In genomic region chr2:132668189-132668833, GRCh38 we compare ENCODE assay signal across 12 cellular contexts. TPM values are rescaled to one million over a fixed set of nuclear protein-coding genes. Genes with fewer than 3 reads are reported as not detected.
A peak's percentile ranks its signal among the peaks of the same experiment; 100 is the strongest.
DNase-seq lines count a peak whose midpoint lies in the region; ATAC-seq and TF ChIP-seq lines count a peak whose summit lies in the region.
"Had no signal": no experiment of that assay in that cellular context is flagged by ENCODE, and none has a peak within 500 bp of the region (broad histone marks: within the 10 kb centered on the region; RNA-seq: fewer than 3 reads in every experiment).

No MANE protein-coding gene starts in this region.

- peaks cover 53% of the 10 kb centered on the region for H3K27me3 Mint-ChIP-seq in brain

- no peak for TF ChIP-seq EP300 in transverse colon (IDR thresholded peaks at IDR 0.05; ENCODE audit: low read depth)

- peaks cover 31% of the 10 kb centered on the region for H4K20me1 ChIP-seq in BLaER1

- H3K9me3 Mint-ChIP-seq in brain: no peaks in the 10 kb centered on the region
- peaks cover 3% of the 10 kb centered on the region for H3K9me3 Mint-ChIP-seq in stimulated activated effector memory CD8-positive, alpha-beta T cell treated with anti-CD3 and anti-CD28 coated beads, Interleukin-12 subunit alpha, Interleukin-12 subunit beta, amount 100 ng/mL, for 72 hours
- H3K9me3 Mint-ChIP-seq: activated CD4-positive, alpha-beta memory T cell treated with anti-CD3 and anti-CD28 coated beads, Interleukin-2, amount 10 ng/mL, durations not matched to agents 7 days and 5 days had no signal

- H3K4me1 ChIP-seq in BLaER1 (peaks cover 22% of the 10 kb centered on the region), transverse colon (peaks cover 8 to 33% (median 23%) of the 10 kb centered on the region in 4 donors), right atrium auricular region (peaks cover 0 to 31% of the 10 kb centered on the region in 2 donors)

- H3K4me3 ChIP-seq in BLaER1 (peak overlapping the region; percentile 68; the same call in 1 of the 2 replicates), transverse colon (no peak overlapping the region), right atrium auricular region (peak overlapping the region in 1 of 2 donors; percentile 55)

- H3K4me3 Mint-ChIP-seq in brain: peak overlapping the region; percentile 88 to 94 (median 89)
- no peak overlapping the region for H3K4me3 Mint-ChIP-seq in stimulated activated effector memory CD8-positive, alpha-beta T cell treated with anti-CD3 and anti-CD28 coated beads, Interleukin-12 subunit alpha, Interleukin-12 subunit beta, amount 100 ng/mL, for 72 hours
- H3K4me3 Mint-ChIP-seq: activated CD4-positive, alpha-beta memory T cell treated with anti-CD3 and anti-CD28 coated beads, Interleukin-2, amount 10 ng/mL, durations not matched to agents 7 days and 5 days; central memory CD8-positive, alpha-beta T cell had no signal

- ATAC-seq in stimulated activated effector memory CD8-positive, alpha-beta T cell treated with anti-CD3 and anti-CD28 coated beads, Interleukin-12 subunit alpha, Interleukin-12 subunit beta, amount 100 ng/mL, for 72 hours: no peak

- peak overlapping the region in 4 of 5 experiments; percentile 15 to 88 (median 83) for H3K27ac Mint-ChIP-seq in brain
- no peak overlapping the region for H3K27ac Mint-ChIP-seq in stimulated activated effector memory CD8-positive, alpha-beta T cell treated with anti-CD3 and anti-CD28 coated beads, Interleukin-12 subunit alpha, Interleukin-12 subunit beta, amount 100 ng/mL, for 72 hours
- H3K27ac Mint-ChIP-seq: activated CD4-positive, alpha-beta memory T cell treated with anti-CD3 and anti-CD28 coated beads, Interleukin-2, amount 10 ng/mL, durations not matched to agents 7 days and 5 days had no signal

- in situ Hi-C loops in transverse colon (cut with MboI; ENCODE audit: low pct_ligation_motif_present in 1 of 4, low pct_unique_long_range_greater_than_20kb in 1 of 4, low sequenced_read_pairs in 3 of 4): loop anchor here in 1 of 4 donors (25.0 kb wide), 1 partner anchor 494 kb away; no protein-coding TSS in a partner anchor

- intact Hi-C loops in transverse colon (cut with DNase I; ENCODE audit: low total_unique reads): no loop called here

- no peaks in the 10 kb centered on the region for H3K36me3 Mint-ChIP-seq in brain
- H3K36me3 Mint-ChIP-seq in stimulated activated effector memory CD8-positive, alpha-beta T cell treated with anti-CD3 and anti-CD28 coated beads, Interleukin-12 subunit alpha, Interleukin-12 subunit beta, amount 100 ng/mL, for 72 hours: no peaks in the 10 kb centered on the region

- TF ChIP-seq CTCF in brain (conservative IDR thresholded peaks at IDR 0.05): peak; percentile 45 to 58
- TF ChIP-seq CTCF in transverse colon (IDR thresholded peaks at IDR 0.05): no peak
- no peak for TF ChIP-seq CTCF in right atrium auricular region (IDR thresholded peaks at IDR 0.05)

- peaks cover 63% of the 10 kb centered on the region for H3K4me1 Mint-ChIP-seq in brain
- H3K4me1 Mint-ChIP-seq in stimulated activated effector memory CD8-positive, alpha-beta T cell treated with anti-CD3 and anti-CD28 coated beads, Interleukin-12 subunit alpha, Interleukin-12 subunit beta, amount 100 ng/mL, for 72 hours: peaks cover 5% of the 10 kb centered on the region
- H3K4me1 Mint-ChIP-seq: activated CD4-positive, alpha-beta memory T cell treated with anti-CD3 and anti-CD28 coated beads, Interleukin-2, amount 10 ng/mL, durations not matched to agents 7 days and 5 days; central memory CD8-positive, alpha-beta T cell had no signal

- no peak for TF ChIP-seq POLR2A in transverse colon (IDR thresholded peaks at IDR 0.05)

- H3K4me2 ChIP-seq in BLaER1: no peak overlapping the region; the same call in none of the 2 replicates

- peaks cover 11% of the 10 kb centered on the region; the same call in 1 of the 2 replicates for H3K9me3 ChIP-seq in BLaER1
- H3K9me3 ChIP-seq in transverse colon: no peaks in the 10 kb centered on the region
- no peaks in the 10 kb centered on the region for H3K9me3 ChIP-seq in right atrium auricular region

- no peaks in the 10 kb centered on the region for H3K36me3 ChIP-seq in BLaER1
- no peaks in the 10 kb centered on the region for H3K36me3 ChIP-seq in transverse colon
- H3K36me3 ChIP-seq in right atrium auricular region: no peaks in the 10 kb centered on the region

- DNase-seq in HuH-7.5 (ENCODE audit: low spot score) (peak; percentile 50), left kidney (ENCODE audit: low read depth, low spot score) (peak; percentile 93), activated gamma-delta T cell treated with Interleukin-2 at 50 U/mL for 16 hours (no peak), transverse colon (no peak), right atrium auricular region (ENCODE audit: low spot score) (no peak)
- DNase-seq in stimulated activated effector memory CD8-positive, alpha-beta T cell treated with anti-CD3 and anti-CD28 coated beads, Interleukin-12 subunit alpha, Interleukin-12 subunit beta, amount 100 ng/mL, for 72 hours (ENCODE audit: low spot score in 2 of 2): no peak
- DNase-seq: activated CD4-positive, alpha-beta memory T cell treated with anti-CD3 and anti-CD28 coated beads, Interleukin-2, amount 10 ng/mL, durations not matched to agents 7 days and 5 days; NCI-H69; stimulated activated CD4-positive, alpha-beta T cell treated with anti-CD3 and anti-CD28 coated beads, Interleukin-2, amount 100 ng/mL, for 24 hours had no signal

- H3K9ac ChIP-seq in BLaER1: no peak overlapping the region

- H3K27ac ChIP-seq in BLaER1 (no peak overlapping the region), transverse colon (no peak overlapping the region), right atrium auricular region (no peak overlapping the region)

- H3K27me3 ChIP-seq in BLaER1 (peaks cover 54% of the 10 kb centered on the region), transverse colon (peaks cover 50% of the 10 kb centered on the region), right atrium auricular region (peaks cover 0 to 23% of the 10 kb centered on the region in 2 donors)

- 13 to 63% methylated on average over 1 to 25 of the region's 25 CpGs for WGBS in transverse colon (ENCODE audit: low coverage in 1 of 2), 2 donors

RNA-seq across cellular contexts. Expression of gene LYPD1, which starts 1.7 kb away (rescaled TPM):
- polyA plus RNA-seq in brain (ENCODE audit: insufficient read depth, low read depth, low replicate concordance): 8.0 TPM
- total RNA-seq in transverse colon (1 to 10 TPM in 1 of 4 donors, under 1 TPM in 2, not detected in 1; 0.27 to 3.6 (median 0.32) TPM), right atrium auricular region (under 1 TPM in 1 of 2 donors, not detected in 1; 0.22 TPM)
- total RNA-seq: activated CD4-positive, alpha-beta memory T cell treated with anti-CD3 and anti-CD28 coated beads, Interleukin-2, amount 10 ng/mL, durations not matched to agents 7 days and 5 days had no signal

Comparison
In these comparisons a context has a peak if more than half of its experiments do, and no peak if none do; other contexts are left out.
1. DNase-seq: peak in HuH-7.5 (single experiment) and left kidney (single experiment); none in activated gamma-delta T cell treated with Interleukin-2 at 50 U/mL for 16 hours (single experiment), transverse colon (single experiment), stimulated activated effector memory CD8-positive, alpha-beta T cell treated with anti-CD3 and anti-CD28 coated beads, Interleukin-12 subunit alpha, Interleukin-12 subunit beta, amount 100 ng/mL, for 72 hours (0 of 2) and right atrium auricular region (single experiment).
2. CTCF ChIP-seq: peak in brain (2 of 2); none in transverse colon (0 of 5) and right atrium auricular region (0 of 2).